ENCODE assay signal across 22 cellular contexts in the genomic region with DNA sequence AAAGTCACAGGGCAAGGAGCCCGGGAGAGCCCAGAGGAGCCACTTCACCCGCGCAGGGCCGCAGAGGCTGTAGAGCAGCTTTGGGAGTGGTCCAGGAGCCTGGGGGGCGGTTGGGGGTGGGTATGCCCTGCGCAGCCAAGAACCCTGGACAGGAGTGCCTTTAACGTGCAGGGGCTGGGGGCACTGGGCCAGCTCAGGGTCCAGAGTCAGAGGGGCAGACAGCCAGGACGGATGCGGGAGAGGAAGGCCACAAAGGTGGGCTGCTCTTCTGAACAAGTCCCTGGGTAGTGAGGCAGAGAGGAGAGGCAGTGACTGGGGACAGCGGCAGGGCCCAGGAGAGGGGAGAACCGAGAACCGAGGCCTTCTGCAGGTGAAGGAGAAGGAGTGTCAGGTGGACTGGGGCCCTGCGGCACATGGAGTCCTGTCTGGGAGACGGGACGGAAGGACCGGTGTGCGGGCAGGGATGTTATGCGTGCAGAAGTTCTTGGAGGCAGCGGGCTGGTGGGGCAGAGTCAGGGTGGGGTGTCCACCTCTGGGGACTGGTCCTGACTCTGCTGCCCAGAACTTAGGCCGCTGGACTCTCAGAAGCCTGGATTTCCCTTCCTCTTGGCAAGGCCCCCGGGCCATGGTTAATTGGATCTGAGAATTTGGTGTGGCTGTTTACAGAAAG.
"Had no signal": no experiment of that assay in that cellular context is flagged by ENCODE, and none has a peak within 500 bp of the region (broad histone marks: within the 10 kb centered on the region; RNA-seq: fewer than 3 reads in every experiment).

No MANE protein-coding gene starts in this region.

- H3K36me3 ChIP-seq: heart left ventricle, prostate gland, sigmoid colon, stomach, uterus had no signal

- H3K27ac ChIP-seq: coronary artery, heart left ventricle, parathyroid adenoma, prostate gland, sigmoid colon, skin epidermis, stomach, uterus had no signal

- ATAC-seq: heart left ventricle, left lobe of liver had no signal

- FAIRE-seq: endothelial cell of umbilical vein had no signal

- H3K9me3 ChIP-seq: prostate gland, uterus had no signal

- H3K4me1 ChIP-seq: heart left ventricle, parathyroid adenoma, prostate gland, sigmoid colon, stomach, uterus had no signal

- DNase-seq: effector CD4-positive, alpha-beta T cell; endodermal cell; erythroblast; foreskin melanocyte; hippocampal formation; kidney glomerular epithelial cell; mesenchymal stem cell; naive B cell; sigmoid colon; stimulated activated CD4-positive, alpha-beta T cell treated with anti-CD3 and anti-CD28 coated beads, Interleukin-12 subunit alpha, Interleukin-12 subunit beta, amount 100 ng/mL, for 4 hours; stimulated activated naive CD4-positive, alpha-beta T cell; stomach; substantia nigra; uterus had no signal

- H3K4me3 ChIP-seq: coronary artery, heart left ventricle, lung, prostate gland, sigmoid colon, skin epidermis, stomach, uterus had no signal

- H3K27me3 ChIP-seq: uterus had no signal

- H3K9ac ChIP-seq: parathyroid adenoma had no signal
